In genomic region chr7:135670179-135670578, GRCh38 we compare ENCODE assay signal across 12 cellular contexts. TPM values are rescaled to one million over a fixed set of nuclear protein-coding genes. Genes with fewer than 3 reads are reported as not detected.
A peak's percentile ranks its signal among the peaks of the same experiment; 100 is the strongest.
DNase-seq lines count a peak whose midpoint lies in the region; ATAC-seq and TF ChIP-seq lines count a peak whose summit lies in the region.
"Had no signal": no experiment of that assay in that cellular context is flagged by ENCODE, and none has a peak within 500 bp of the region (broad histone marks: within the 10 kb centered on the region; RNA-seq: fewer than 3 reads in every experiment).

No MANE protein-coding gene starts in this region.

- no peaks in the 10 kb centered on the region for H3K9me3 ChIP-seq in ascending aorta
- no peaks in the 10 kb centered on the region for H3K9me3 ChIP-seq in skeletal muscle tissue (ENCODE audit: control insufficient read depth in 3 of 3, low read length in 3 of 3)

- no peak for TF ChIP-seq CTCF in ascending aorta (IDR thresholded peaks at IDR 0.05)
- no peak for TF ChIP-seq CTCF in foreskin keratinocyte (conservative IDR thresholded peaks at IDR 0.05)

- peak overlapping the region; percentile 34 to 48 for H3K27ac ChIP-seq in ascending aorta
- peak overlapping the region; percentile 56 for H3K27ac ChIP-seq in foreskin keratinocyte
- peak overlapping the region; percentile 34 for H3K27ac ChIP-seq in skeletal muscle tissue (ENCODE audit: low read depth, low read length)

- H3K9ac ChIP-seq in skeletal muscle tissue (ENCODE audit: low read depth in 1 of 3, low read length in 3 of 3): peak overlapping the region in 1 of 3 donors; percentile 6

- H3K4me3 ChIP-seq in ascending aorta (no peak overlapping the region), skeletal muscle tissue (ENCODE audit: low read length in 3 of 3) (no peak overlapping the region)

- H3K36me3 ChIP-seq in ascending aorta (peaks cover 0 to 8% of the 10 kb centered on the region in 2 donors), skeletal muscle tissue (ENCODE audit: control insufficient read depth in 3 of 3, insufficient read depth in 3 of 3, low read length in 3 of 3) (peaks cover 3 to 10% (median 7%) of the 10 kb centered on the region in 3 donors)

- intact Hi-C loops in ascending aorta (cut with DNase I): no loop called here

- peak; percentile 93 for ATAC-seq in foreskin keratinocyte

- peaks cover 0 to 29% of the 10 kb centered on the region in 2 donors for H3K4me1 ChIP-seq in ascending aorta
- H3K4me1 ChIP-seq in foreskin keratinocyte: peaks cover 33% of the 10 kb centered on the region
- H3K4me1 ChIP-seq in skeletal muscle tissue (ENCODE audit: control insufficient read depth in 3 of 3, insufficient read depth in 3 of 3, low read length in 3 of 3): peaks cover 26 to 38% (median 32%) of the 10 kb centered on the region in 3 donors

- H3K27me3 ChIP-seq in ascending aorta: no peaks in the 10 kb centered on the region
- no peaks in the 10 kb centered on the region for H3K27me3 ChIP-seq in foreskin keratinocyte
- no peaks in the 10 kb centered on the region for H3K27me3 ChIP-seq in skeletal muscle tissue (ENCODE audit: control insufficient read depth in 3 of 3, insufficient read depth in 3 of 3, low read length in 3 of 3)

- DNase-seq in HT1080 (ENCODE audit: low read depth) (peak; percentile 70), ascending aorta (ENCODE audit: low spot score in 2 of 2) (no peak), foreskin keratinocyte (peak in 1 of 2 donors; percentile 81), NCI-H2107 treated with DMSO at 0.1 percent for 48 hours (lab: John Stamatoyannopoulos, UW; ENCODE audit: unreplicated experiment) (no peak), NCI-H345 treated with DMSO at 0.1 percent for 48 hours (lab: John Stamatoyannopoulos, UW; ENCODE audit: unreplicated experiment) (no peak), activated T-cell treated with anti-CD3 and anti-CD28 coated beads for 4 hours (no peak)
- DNase-seq: activated CD4-positive, alpha-beta T cell treated with anti-CD3 and anti-CD28 coated beads, Interleukin-2, amount 10 ng/mL, durations not matched to agents 7 days and 5 days; activated gamma-delta T cell treated with Interleukin-2 at 50 U/mL for 16 hours; NCI-H1417; NCI-H82; SW 1271 had no signal

RNA-seq across cellular contexts. Expression of gene STMP1, which starts 7.9 kb away (rescaled TPM):
- 9.0 and 9.3 TPM in 2 replicates for total RNA-seq in HT1080 (2014; rRNA removed; shearing (Covaris generic))
- polyA plus RNA-seq in HT1080 (2015; cell fraction: cytosol; rRNA removed): 41.2 and 44.5 TPM in 2 replicates
- polyA plus RNA-seq in HT1080 (2015; cell fraction: nucleus; rRNA removed): 12.7 and 17.2 TPM in 2 replicates
- total RNA-seq in ascending aorta (10.1 TPM), foreskin keratinocyte (23.8 and 29.1 TPM in 2 replicates), skeletal muscle tissue (15.7 TPM)
- 37.1 and 42.5 TPM in 2 replicates for polyA plus RNA-seq in foreskin keratinocyte

RNA-seq across cellular contexts. Expression of gene SLC13A4, which starts 57.8 kb away (rescaled TPM):
- not detected in 2 replicates for total RNA-seq in HT1080 (2014; rRNA removed; shearing (Covaris generic))
- polyA plus RNA-seq in HT1080 (2015; cell fraction: cytosol; rRNA removed): not detected in 2 replicates
- polyA plus RNA-seq in HT1080 (2015; cell fraction: nucleus; rRNA removed): 0.03 TPM in 1 of 2 replicates, not detected in the other
- total RNA-seq in ascending aorta (0.21 TPM), foreskin keratinocyte (0.10 and 0.14 TPM in 2 replicates), skeletal muscle tissue (not detected)
- 0.20 TPM in 1 of 2 replicates, not detected in the other for polyA plus RNA-seq in foreskin keratinocyte
- total RNA-seq: activated CD4-positive, alpha-beta T cell treated with anti-CD3 and anti-CD28 coated beads, Interleukin-2, amount 10 ng/mL, durations not matched to agents 7 days and 5 days had no signal
